16 cellular contexts compared by ENCODE assay signal in the genomic region with DNA sequence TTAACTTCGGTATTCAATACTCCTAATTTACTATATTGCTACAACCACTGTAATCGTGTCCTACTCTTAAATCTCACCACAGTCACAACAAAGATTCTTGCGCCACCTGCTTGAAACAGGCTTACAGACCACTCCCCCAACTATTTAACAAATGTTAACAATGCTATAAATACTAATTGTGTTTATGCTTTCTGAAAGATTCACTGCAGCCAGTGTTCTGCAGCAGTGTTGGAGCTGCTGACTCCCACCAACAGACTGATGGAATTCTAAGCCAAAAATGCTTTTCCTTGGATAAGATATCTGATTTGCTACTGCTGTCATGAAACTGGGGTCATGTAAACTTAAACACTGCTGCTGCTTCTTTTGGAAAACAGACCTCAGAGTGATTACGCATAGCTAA.
DNase-seq lines count a peak whose midpoint lies in the region; ATAC-seq and TF ChIP-seq lines count a peak whose summit lies in the region.
"Had no signal": no experiment of that assay in that cellular context is flagged by ENCODE, and none has a peak within 500 bp of the region (broad histone marks: within the 10 kb centered on the region; RNA-seq: fewer than 3 reads in every experiment).

No MANE protein-coding gene starts in this region.

- H3K27me3 ChIP-seq in cardiac muscle cell, result no peaks in the 10 kb centered on the region
- H3K27me3 ChIP-seq in stomach smooth muscle (ENCODE audit: control insufficient read depth in 1 of 2, insufficient read depth in 2 of 2, low read length in 2 of 2), result no peaks in the 10 kb centered on the region
- H3K27me3 ChIP-seq: right lobe of liver had no signal

- H3K36me3 ChIP-seq in cardiac muscle cell (no peaks in the 10 kb centered on the region), stomach smooth muscle (ENCODE audit: control insufficient read depth in 2 of 2, insufficient read depth in 2 of 2, low read length in 2 of 2) (no peaks in the 10 kb centered on the region)
- H3K36me3 ChIP-seq: right lobe of liver had no signal

- peak; percentile 36 for ATAC-seq in left lobe of liver
- ATAC-seq in GM18498 (IDR thresholded peaks at IDR 0.05; ENCODE audit: unreplicated experiment), result no peak
- no peak for ATAC-seq in GM19023 (IDR thresholded peaks at IDR 0.05; ENCODE audit: unreplicated experiment)
- ATAC-seq in HG02852 (IDR thresholded peaks at IDR 0.05; ENCODE audit: unreplicated experiment), result no peak

- H3K4me3 ChIP-seq in cardiac muscle cell, result no peak overlapping the region
- H3K4me3 ChIP-seq in stomach smooth muscle (ENCODE audit: low read length in 2 of 2), result peak overlapping the region; percentile 5 to 55
- H3K4me3 ChIP-seq: right lobe of liver had no signal

- H3K4me1 ChIP-seq in cardiac muscle cell (ENCODE audit: low read depth), result peaks cover 21% of the 10 kb centered on the region
- H3K4me1 ChIP-seq in stomach smooth muscle (ENCODE audit: control insufficient read depth, insufficient read depth, low read length), result peaks cover 8% of the 10 kb centered on the region

- intact Hi-C loops in cardiac septum (cut with DNase I), result no loop called here

- H3K9me3 ChIP-seq in cardiac muscle cell (ENCODE audit: low read depth), result no peaks in the 10 kb centered on the region
- no peaks in the 10 kb centered on the region for H3K9me3 ChIP-seq in stomach smooth muscle (ENCODE audit: control insufficient read depth in 2 of 2, low read length in 2 of 2)
- H3K9me3 ChIP-seq: right lobe of liver had no signal

- no peak for TF ChIP-seq CTCF in cardiac muscle cell (IDR thresholded peaks at IDR 0.05; ENCODE audit: low read depth, low read length)

- peak in 1 of 2 donors; percentile 50 for DNase-seq in cardiac muscle cell (ENCODE audit: low read depth in 1 of 2, low spot score in 1 of 2)
- no peak for DNase-seq in cardiac septum (ENCODE audit: low spot score)
- peak; percentile 97 for DNase-seq in amniotic epithelial cell (ENCODE audit: low read depth)
- DNase-seq in left lobe of liver (ENCODE audit: low spot score), result no peak
- DNase-seq: activated CD4-positive, CD25-positive, alpha-beta regulatory T cell treated with anti-CD3 and anti-CD28 coated beads, Interleukin-2, amount 50 U/mL, for 72 hours; central memory CD4-positive, alpha-beta T cell; DMS 273 treated with DMSO at 0.1 percent for 48 hours; NCI-H2029; NCI-H774; nephron progenitor cell; right lobe of liver; stimulated activated naive CD4-positive, alpha-beta T cell had no signal

- no peak overlapping the region for H3K9ac ChIP-seq in stomach smooth muscle (ENCODE audit: low read length in 2 of 2)

- H3K27ac ChIP-seq in cardiac muscle cell (peak overlapping the region; percentile 56), stomach smooth muscle (ENCODE audit: low read length) (no peak overlapping the region)
- H3K27ac ChIP-seq: right lobe of liver had no signal
